1 cellular context compared by ENCODE assay signal in the genomic region with DNA sequence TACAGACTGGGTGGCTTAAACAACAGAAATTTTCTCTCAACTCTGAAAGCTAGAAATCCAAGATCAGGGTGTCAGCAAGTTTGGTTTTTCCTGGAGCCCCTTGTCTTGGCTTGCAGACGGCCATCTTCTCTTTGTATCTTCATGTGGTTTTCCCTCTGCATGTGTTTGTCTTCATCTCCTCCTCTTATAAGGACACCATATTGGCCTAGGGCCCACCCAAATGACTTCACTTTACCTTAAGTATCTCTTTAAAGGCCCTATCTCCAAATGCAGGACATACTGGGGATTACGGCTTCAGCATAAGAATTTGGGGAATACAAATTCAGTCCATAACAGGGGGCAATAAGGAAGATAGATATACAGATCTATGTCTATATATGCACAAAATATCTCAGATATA.
TF ChIP-seq lines count a peak whose summit lies in the region.

No MANE protein-coding gene starts in this region.

TF ChIP-seq in GM23338, 12 proteins besides CTCF, POLR2A, EP300 and RAD21 (continued from another document):
- TF ChIP-seq, protein P1, sequence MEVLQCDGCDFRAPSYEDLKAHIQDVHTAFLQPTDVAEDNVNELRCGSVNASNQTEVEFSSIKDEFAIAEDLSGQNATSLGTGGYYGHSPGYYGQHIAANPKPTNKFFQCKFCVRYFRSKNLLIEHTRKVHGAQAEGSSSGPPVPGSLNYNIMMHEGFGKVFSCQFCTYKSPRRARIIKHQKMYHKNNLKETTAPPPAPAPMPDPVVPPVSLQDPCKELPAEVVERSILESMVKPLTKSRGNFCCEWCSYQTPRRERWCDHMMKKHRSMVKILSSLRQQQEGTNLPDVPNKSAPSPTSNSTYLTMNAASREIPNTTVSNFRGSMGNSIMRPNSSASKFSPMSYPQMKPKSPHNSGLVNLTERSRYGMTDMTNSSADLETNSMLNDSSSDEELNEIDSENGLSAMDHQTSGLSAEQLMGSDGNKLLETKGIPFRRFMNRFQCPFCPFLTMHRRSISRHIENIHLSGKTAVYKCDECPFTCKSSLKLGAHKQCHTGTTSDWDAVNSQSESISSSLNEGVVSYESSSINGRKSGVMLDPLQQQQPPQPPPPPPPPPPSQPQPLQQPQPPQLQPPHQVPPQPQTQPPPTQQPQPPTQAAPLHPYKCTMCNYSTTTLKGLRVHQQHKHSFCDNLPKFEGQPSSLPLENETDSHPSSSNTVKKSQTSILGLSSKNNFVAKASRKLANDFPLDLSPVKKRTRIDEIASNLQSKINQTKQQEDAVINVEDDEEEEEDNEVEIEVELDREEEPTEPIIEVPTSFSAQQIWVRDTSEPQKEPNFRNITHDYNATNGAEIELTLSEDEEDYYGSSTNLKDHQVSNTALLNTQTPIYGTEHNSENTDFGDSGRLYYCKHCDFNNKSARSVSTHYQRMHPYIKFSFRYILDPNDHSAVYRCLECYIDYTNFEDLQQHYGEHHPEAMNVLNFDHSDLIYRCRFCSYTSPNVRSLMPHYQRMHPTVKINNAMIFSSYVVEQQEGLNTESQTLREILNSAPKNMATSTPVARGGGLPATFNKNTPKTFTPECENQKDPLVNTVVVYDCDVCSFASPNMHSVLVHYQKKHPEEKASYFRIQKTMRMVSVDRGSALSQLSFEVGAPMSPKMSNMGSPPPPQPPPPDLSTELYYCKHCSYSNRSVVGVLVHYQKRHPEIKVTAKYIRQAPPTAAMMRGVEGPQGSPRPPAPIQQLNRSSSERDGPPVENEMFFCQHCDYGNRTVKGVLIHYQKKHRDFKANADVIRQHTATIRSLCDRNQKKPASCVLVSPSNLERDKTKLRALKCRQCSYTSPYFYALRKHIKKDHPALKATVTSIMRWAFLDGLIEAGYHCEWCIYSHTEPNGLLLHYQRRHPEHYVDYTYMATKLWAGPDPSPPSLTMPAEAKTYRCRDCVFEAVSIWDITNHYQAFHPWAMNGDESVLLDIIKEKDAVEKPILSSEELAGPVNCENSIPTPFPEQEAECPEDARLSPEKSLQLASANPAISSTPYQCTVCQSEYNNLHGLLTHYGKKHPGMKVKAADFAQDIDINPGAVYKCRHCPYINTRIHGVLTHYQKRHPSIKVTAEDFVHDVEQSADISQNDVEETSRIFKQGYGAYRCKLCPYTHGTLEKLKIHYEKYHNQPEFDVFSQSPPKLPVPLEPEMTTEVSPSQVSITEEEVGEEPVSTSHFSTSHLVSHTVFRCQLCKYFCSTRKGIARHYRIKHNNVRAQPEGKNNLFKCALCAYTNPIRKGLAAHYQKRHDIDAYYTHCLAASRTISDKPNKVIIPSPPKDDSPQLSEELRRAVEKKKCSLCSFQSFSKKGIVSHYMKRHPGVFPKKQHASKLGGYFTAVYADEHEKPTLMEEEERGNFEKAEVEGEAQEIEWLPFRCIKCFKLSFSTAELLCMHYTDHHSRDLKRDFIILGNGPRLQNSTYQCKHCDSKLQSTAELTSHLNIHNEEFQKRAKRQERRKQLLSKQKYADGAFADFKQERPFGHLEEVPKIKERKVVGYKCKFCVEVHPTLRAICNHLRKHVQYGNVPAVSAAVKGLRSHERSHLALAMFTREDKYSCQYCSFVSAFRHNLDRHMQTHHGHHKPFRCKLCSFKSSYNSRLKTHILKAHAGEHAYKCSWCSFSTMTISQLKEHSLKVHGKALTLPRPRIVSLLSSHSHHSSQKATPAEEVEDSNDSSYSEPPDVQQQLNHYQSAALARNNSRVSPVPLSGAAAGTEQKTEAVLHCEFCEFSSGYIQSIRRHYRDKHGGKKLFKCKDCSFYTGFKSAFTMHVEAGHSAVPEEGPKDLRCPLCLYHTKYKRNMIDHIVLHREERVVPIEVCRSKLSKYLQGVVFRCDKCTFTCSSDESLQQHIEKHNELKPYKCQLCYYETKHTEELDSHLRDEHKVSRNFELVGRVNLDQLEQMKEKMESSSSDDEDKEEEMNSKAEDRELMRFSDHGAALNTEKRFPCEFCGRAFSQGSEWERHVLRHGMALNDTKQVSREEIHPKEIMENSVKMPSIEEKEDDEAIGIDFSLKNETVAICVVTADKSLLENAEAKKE (CRISPR knock-in tag; IDR thresholded peaks at IDR 0.05), result no peak
- TF ChIP-seq, protein P2, sequence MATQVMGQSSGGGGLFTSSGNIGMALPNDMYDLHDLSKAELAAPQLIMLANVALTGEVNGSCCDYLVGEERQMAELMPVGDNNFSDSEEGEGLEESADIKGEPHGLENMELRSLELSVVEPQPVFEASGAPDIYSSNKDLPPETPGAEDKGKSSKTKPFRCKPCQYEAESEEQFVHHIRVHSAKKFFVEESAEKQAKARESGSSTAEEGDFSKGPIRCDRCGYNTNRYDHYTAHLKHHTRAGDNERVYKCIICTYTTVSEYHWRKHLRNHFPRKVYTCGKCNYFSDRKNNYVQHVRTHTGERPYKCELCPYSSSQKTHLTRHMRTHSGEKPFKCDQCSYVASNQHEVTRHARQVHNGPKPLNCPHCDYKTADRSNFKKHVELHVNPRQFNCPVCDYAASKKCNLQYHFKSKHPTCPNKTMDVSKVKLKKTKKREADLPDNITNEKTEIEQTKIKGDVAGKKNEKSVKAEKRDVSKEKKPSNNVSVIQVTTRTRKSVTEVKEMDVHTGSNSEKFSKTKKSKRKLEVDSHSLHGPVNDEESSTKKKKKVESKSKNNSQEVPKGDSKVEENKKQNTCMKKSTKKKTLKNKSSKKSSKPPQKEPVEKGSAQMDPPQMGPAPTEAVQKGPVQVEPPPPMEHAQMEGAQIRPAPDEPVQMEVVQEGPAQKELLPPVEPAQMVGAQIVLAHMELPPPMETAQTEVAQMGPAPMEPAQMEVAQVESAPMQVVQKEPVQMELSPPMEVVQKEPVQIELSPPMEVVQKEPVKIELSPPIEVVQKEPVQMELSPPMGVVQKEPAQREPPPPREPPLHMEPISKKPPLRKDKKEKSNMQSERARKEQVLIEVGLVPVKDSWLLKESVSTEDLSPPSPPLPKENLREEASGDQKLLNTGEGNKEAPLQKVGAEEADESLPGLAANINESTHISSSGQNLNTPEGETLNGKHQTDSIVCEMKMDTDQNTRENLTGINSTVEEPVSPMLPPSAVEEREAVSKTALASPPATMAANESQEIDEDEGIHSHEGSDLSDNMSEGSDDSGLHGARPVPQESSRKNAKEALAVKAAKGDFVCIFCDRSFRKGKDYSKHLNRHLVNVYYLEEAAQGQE (IDR thresholded peaks at IDR 0.05; ENCODE audit: unreplicated experiment), result no peak
- TF ChIP-seq NANOG (IDR thresholded peaks at IDR 0.05; ENCODE audit: borderline replicate concordance) (no peak), STAT1 (IDR thresholded peaks at IDR 0.05; ENCODE audit: unreplicated experiment) (no peak), JUNB (IDR thresholded peaks at IDR 0.05; ENCODE audit: unreplicated experiment) (no peak), CREB1 (CRISPR knock-in tag; IDR thresholded peaks at IDR 0.05; ENCODE audit: low read depth) (no peak), EZH2 (IDR thresholded peaks at IDR 0.05; ENCODE audit: low read depth, unreplicated experiment) (no peak)
